Comparison of ENCODE assay signal across 20 cellular contexts in genomic region chr4:177413092-177413491, GRCh38. TPM values are rescaled to one million over a fixed set of nuclear protein-coding genes. Genes with fewer than 3 reads are reported as not detected.
A peak's percentile ranks its signal among the peaks of the same experiment; 100 is the strongest.
DNase-seq lines count a peak whose midpoint lies in the region; ATAC-seq, FAIRE-seq and TF ChIP-seq lines count a peak whose summit lies in the region.
"Had no signal": no experiment of that assay in that cellular context is flagged by ENCODE, and none has a peak within 500 bp of the region (broad histone marks: within the 10 kb centered on the region; RNA-seq: fewer than 3 reads in every experiment).

No MANE protein-coding gene starts in this region.

- peaks cover 3% of the 10 kb centered on the region for H3K36me3 Mint-ChIP-seq in progenitor cell of endocrine pancreas (ENCODE audit: insufficient read depth)
- no peaks in the 10 kb centered on the region for H3K36me3 Mint-ChIP-seq in CD4-positive, alpha-beta memory T cell
- no peaks in the 10 kb centered on the region for H3K36me3 Mint-ChIP-seq in effector memory CD8-positive, alpha-beta T cell (ENCODE audit: insufficient read depth)

- TF ChIP-seq RAD21 in liver (IDR thresholded peaks at IDR 0.05) = peak; percentile 26 to 40
- no peak for TF ChIP-seq RAD21 in HepG2 (CRISPR knock-in tag; IDR thresholded peaks at IDR 0.05)

- H3K4me3 Mint-ChIP-seq in progenitor cell of endocrine pancreas (ENCODE audit: low read depth) = no peak overlapping the region
- no peak overlapping the region for H3K4me3 Mint-ChIP-seq in CD4-positive, alpha-beta memory T cell
- no peak overlapping the region for H3K4me3 Mint-ChIP-seq in effector memory CD8-positive, alpha-beta T cell
- H3K4me3 Mint-ChIP-seq: B cell; CD4-positive, alpha-beta T cell; CD8-positive, alpha-beta memory T cell had no signal

- H3K4me3 ChIP-seq in liver (ENCODE audit: low read depth in 1 of 3, low read length in 3 of 3) (no peak overlapping the region), HepG2 (replicated peaks in 1 of 3; ENCODE audit: insufficient read depth in 1 of 3, low read depth in 2 of 3, low read length in 3 of 3) (no peak overlapping the region), right lobe of liver (no peak overlapping the region)
- no peak overlapping the region for H3K4me3 ChIP-seq in CD4-positive, alpha-beta memory T cell (ENCODE audit: low read length in 2 of 2)
- H3K4me3 ChIP-seq: A549; BLaER1 treated with 17β-estradiol and CSF1 and Interleukin-3, amounts not matched to agents 10 nM and 100 nM had no signal

- H3K36me3 ChIP-seq in liver (ENCODE audit: control insufficient read depth in 4 of 4, insufficient read depth in 3 of 4, low read depth in 1 of 4, low read length in 3 of 4) (no peaks in the 10 kb centered on the region), HepG2 (replicated peaks in 1 of 2; ENCODE audit: control insufficient read depth in 1 of 2, insufficient read depth in 2 of 2, low read length in 2 of 2) (no peaks in the 10 kb centered on the region), right lobe of liver (no peaks in the 10 kb centered on the region)
- no peaks in the 10 kb centered on the region for H3K36me3 ChIP-seq in CD4-positive, alpha-beta memory T cell (ENCODE audit: insufficient read depth, low read length)
- H3K36me3 ChIP-seq: BLaER1 treated with 17β-estradiol and CSF1 and Interleukin-3, amounts not matched to agents 10 nM and 100 nM had no signal

- no peak overlapping the region for H3K9ac ChIP-seq in liver (ENCODE audit: low read depth in 1 of 2, low read length in 2 of 2)
- H3K9ac ChIP-seq in HepG2 (ENCODE audit: insufficient read depth, low read depth, low read length) = no peak overlapping the region
- H3K9ac ChIP-seq: BLaER1 treated with 17β-estradiol and CSF1 and Interleukin-3, amounts not matched to agents 10 nM and 100 nM had no signal

- no peaks in the 10 kb centered on the region for H3K79me2 ChIP-seq in HepG2 (ENCODE audit: insufficient read depth, low read length)

- in situ Hi-C loops in HepG2 (cut with HindIII; ENCODE audit: extremely low pct_ligation_motif_present, low pct_unique_long_range_greater_than_20kb) = no loop called here

- H3K27me3 ChIP-seq in liver (ENCODE audit: control insufficient read depth in 4 of 4, insufficient read depth in 4 of 4, low read length in 3 of 4) (no peaks in the 10 kb centered on the region), HepG2 (ENCODE audit: control insufficient read depth in 1 of 2, insufficient read depth in 2 of 2, low read length in 2 of 2) (no peaks in the 10 kb centered on the region), right lobe of liver (no peaks in the 10 kb centered on the region)
- H3K27me3 ChIP-seq in CD4-positive, alpha-beta memory T cell (ENCODE audit: insufficient read depth, low read length) = no peaks in the 10 kb centered on the region
- H3K27me3 ChIP-seq: BLaER1 treated with 17β-estradiol and CSF1 and Interleukin-3, amounts not matched to agents 10 nM and 100 nM had no signal

- intact Hi-C loops in HepG2 (cut with micrococcal nuclease; ENCODE audit: unreplicated experiment) = no loop called here
- intact Hi-C loops in right lobe of liver (cut with DNase I) = no loop called here
- intact Hi-C loops in CD4-positive, alpha-beta memory T cell (cut with micrococcal nuclease) = no loop called here

- TF ChIP-seq CTCF in liver (IDR thresholded peaks at IDR 0.05; ENCODE audit: low read depth, low read length, missing input control) (no peak), HepG2 (CRISPR knock-in tag; IDR thresholded peaks at IDR 0.05) (no peak), right lobe of liver (IDR thresholded peaks at IDR 0.05) (no peak), progenitor cell of endocrine pancreas (IDR thresholded peaks at IDR 0.05; ENCODE audit: unreplicated experiment) (no peak)

- H3K9me3 Mint-ChIP-seq in progenitor cell of endocrine pancreas (ENCODE audit: low read depth) = peaks cover 35% of the 10 kb centered on the region
- peaks cover 0 to 2% (median 0%) of the 10 kb centered on the region in 8 donors for H3K9me3 Mint-ChIP-seq in CD4-positive, alpha-beta memory T cell
- H3K9me3 Mint-ChIP-seq in effector memory CD8-positive, alpha-beta T cell = no peaks in the 10 kb centered on the region
- H3K9me3 Mint-ChIP-seq: CD4-positive, alpha-beta T cell; CD8-positive, alpha-beta memory T cell had no signal

- TF ChIP-seq EP300 in HepG2 (IDR thresholded peaks at IDR 0.05; ENCODE audit: low read depth in 2 of 2, low read length in 2 of 2) = no peak
- no peak for TF ChIP-seq EP300 in HepG2 (CRISPR knock-in tag; IDR thresholded peaks at IDR 0.05; ENCODE audit: borderline replicate concordance)

- POLR2A ChIA-PET in HepG2 (lab: Yijun Ruan, JAX) = no interaction called here
- POLR2A ChIA-PET in CD4-positive, alpha-beta memory T cell (lab: Charles Lee; ENCODE audit: partially characterized antibody) = no interaction called here

- WGBS in liver = 89% methylated on average over 1 of the region's 1 CpG
- 0% methylated on average over 1 of the region's 1 CpG for WGBS in HepG2 (ENCODE audit: low lambda C conversion rate)
- WGBS in right lobe of liver (ENCODE audit: insufficient coverage, low coverage, low lambda C conversion rate, missing lambda C conversion rate) = 70% methylated on average over 1 of the region's 1 CpG

- no peak for DNase-seq in HepG2 (ENCODE audit: low spot score)
- DNase-seq in right lobe of liver = no peak
- no peak for DNase-seq in progenitor cell of endocrine pancreas (ENCODE audit: low spot score, unreplicated experiment)
- DNase-seq in CD4-positive, alpha-beta memory T cell = no peak
- DNase-seq in effector memory CD8-positive, alpha-beta T cell = no peak
- DNase-seq: AML-193; CD4-positive, alpha-beta T cell; CD8-positive, alpha-beta memory T cell; COR-L47; DMS79 treated with DMSO at 0.1 percent for 48 hours; GF-D8 had no signal

- H3K9me3 ChIP-seq in liver (ENCODE audit: control insufficient read depth in 4 of 4, low read length in 3 of 4) (no peaks in the 10 kb centered on the region), HepG2 (ENCODE audit: low read length) (no peaks in the 10 kb centered on the region), right lobe of liver (no peaks in the 10 kb centered on the region)
- H3K9me3 ChIP-seq in CD4-positive, alpha-beta memory T cell (ENCODE audit: control insufficient read depth in 1 of 2, low read length in 2 of 2) = no peaks in the 10 kb centered on the region
- H3K9me3 ChIP-seq: A549 had no signal

- CTCF ChIA-PET in HepG2 (lab: Yijun Ruan, JAX; ENCODE audit: low intra/inter-chr PET ratio, low total read pairs) = no interaction called here
- CTCF ChIA-PET in CD4-positive, alpha-beta memory T cell (lab: Charles Lee; ENCODE audit: partially characterized antibody) = no interaction called here

- no peak for FAIRE-seq in HepG2 (lab: Jason Lieb, UNC)
- FAIRE-seq: A549, D721Med, G401.6, GM12891 had no signal

- no peaks in the 10 kb centered on the region for H3K27me3 Mint-ChIP-seq in progenitor cell of endocrine pancreas
- no peaks in the 10 kb centered on the region for H3K27me3 Mint-ChIP-seq in CD4-positive, alpha-beta memory T cell
- no peaks in the 10 kb centered on the region for H3K27me3 Mint-ChIP-seq in effector memory CD8-positive, alpha-beta T cell
- H3K27me3 Mint-ChIP-seq: B cell; CD4-positive, alpha-beta T cell had no signal

- no peaks in the 10 kb centered on the region for H4K20me1 ChIP-seq in HepG2 (ENCODE audit: insufficient read depth, low read length)
- H4K20me1 ChIP-seq: BLaER1 treated with 17β-estradiol and CSF1 and Interleukin-3, amounts not matched to agents 10 nM and 100 nM had no signal

- no peak overlapping the region for H3K4me2 ChIP-seq in HepG2 (ENCODE audit: low read depth, low read length)
- H3K4me2 ChIP-seq: A549; BLaER1 treated with 17β-estradiol and CSF1 and Interleukin-3, amounts not matched to agents 10 nM and 100 nM had no signal

- H2AFZ ChIP-seq in HepG2 (ENCODE audit: low read length) = no peak overlapping the region

- BruUV-seq in HepG2 (replicated peaks; lab: Mats Ljungman, UMichigan) = no TSS peak

- ATAC-seq in HepG2 (no peak), right lobe of liver (peak; percentile 69 to 78 (median 74))
- ATAC-seq in effector memory CD8-positive, alpha-beta T cell (replicated peaks) = no peak
- ATAC-seq: A549 had no signal

- peaks cover 31% of the 10 kb centered on the region for H3K4me1 Mint-ChIP-seq in progenitor cell of endocrine pancreas (ENCODE audit: low read depth)
- peaks cover 0 to 2% (median 0%) of the 10 kb centered on the region in 4 donors for H3K4me1 Mint-ChIP-seq in CD4-positive, alpha-beta memory T cell
- H3K4me1 Mint-ChIP-seq in effector memory CD8-positive, alpha-beta T cell (ENCODE audit: low read depth in 2 of 2) = no peaks in the 10 kb centered on the region
- H3K4me1 Mint-ChIP-seq: B cell; CD8-positive, alpha-beta memory T cell had no signal

- peaks cover 4 to 16% (median 12%) of the 10 kb centered on the region in 4 donors for H3K4me1 ChIP-seq in liver (ENCODE audit: control insufficient read depth in 4 of 4, insufficient read depth in 4 of 4, low read length in 3 of 4)
- H3K4me1 ChIP-seq in HepG2 (ENCODE audit: insufficient read depth, low read length) = no peaks in the 10 kb centered on the region
- peaks cover 0 to 34% (median 11%) of the 10 kb centered on the region in 4 donors for H3K4me1 ChIP-seq in right lobe of liver
- no peaks in the 10 kb centered on the region for H3K4me1 ChIP-seq in CD4-positive, alpha-beta memory T cell (ENCODE audit: insufficient read depth, low read length)
- H3K4me1 ChIP-seq: A549; BLaER1 treated with 17β-estradiol and CSF1 and Interleukin-3, amounts not matched to agents 10 nM and 100 nM had no signal

- H3K27ac ChIP-seq in liver (ENCODE audit: low read depth in 1 of 2, low read length in 2 of 2) (peak overlapping the region in 1 of 2 donors; percentile 11), HepG2 (ENCODE audit: extremely low read length, insufficient read depth, low read length) (no peak overlapping the region), right lobe of liver (peak overlapping the region in 2 of 3 donors; percentile 2 to 52)
- no peak overlapping the region for H3K27ac ChIP-seq in CD4-positive, alpha-beta memory T cell (ENCODE audit: low read depth, low read length)
- H3K27ac ChIP-seq: 22Rv1; A549; BLaER1 treated with 17β-estradiol and CSF1 and Interleukin-3, amounts not matched to agents 10 nM and 100 nM; C4-2B had no signal

- TF ChIP-seq POLR2A in HepG2 (IDR thresholded peaks at IDR 0.05; ENCODE audit: insufficient read depth in 1 of 2, low read depth in 2 of 2, low read length in 2 of 2) (no peak), right lobe of liver (IDR thresholded peaks at IDR 0.05) (peak; percentile 13)

- H3K27ac Mint-ChIP-seq in progenitor cell of endocrine pancreas = peak overlapping the region; percentile 51
- H3K27ac Mint-ChIP-seq in CD4-positive, alpha-beta memory T cell = no peak overlapping the region
- no peak overlapping the region for H3K27ac Mint-ChIP-seq in effector memory CD8-positive, alpha-beta T cell
- H3K27ac Mint-ChIP-seq: B cell; CD4-positive, alpha-beta T cell; CD8-positive, alpha-beta memory T cell had no signal

RNA-seq across cellular contexts. Expression of gene AGA, which starts 29.1 kb away (rescaled TPM):
- total RNA-seq in liver = 10 to 100 TPM; 36.7 to 38.4 TPM
- polyA plus RNA-seq in liver = 10 to 100 TPM; 12.9 to 34.6 TPM
- 12.2 and 22.3 TPM in 2 replicates for total RNA-seq in HepG2 (2016; rRNA removed; fragmentation: Illumina TruSeq; extraction: Trizol)
- total RNA-seq in HepG2 (2016; cell fraction: cytosol; rRNA removed; fragmentation: Illumina TruSeq; extraction: Trizol; ENCODE audit: low read depth) = 2.9 and 5.1 TPM in 2 replicates
- total RNA-seq in HepG2 (2016; cell fraction: insoluble cytoplasmic fraction; rRNA removed; fragmentation: Illumina TruSeq; extraction: Trizol) = 14.5 and 23.2 TPM in 2 replicates
- 5.5 and 7.9 TPM in 2 replicates for total RNA-seq in HepG2 (2016; cell fraction: membrane; rRNA removed; fragmentation: Illumina TruSeq; extraction: Trizol)
- 13.4 and 20.8 TPM in 2 replicates for total RNA-seq in HepG2 (2016; cell fraction: nucleus; rRNA removed; fragmentation: Illumina TruSeq; extraction: Trizol)
- 21.2 and 21.9 TPM in 2 replicates for polyA plus RNA-seq in HepG2 (2011; rRNA removed)
- 17.7 and 24.9 TPM in 2 replicates for polyA plus RNA-seq in HepG2 (2011; cell fraction: cytosol; rRNA removed)
- 13.2 and 20.0 TPM in 2 replicates for polyA plus RNA-seq in HepG2 (2011; cell fraction: nucleus; rRNA removed)
- 25.3 and 27.5 TPM in 2 replicates for polyA plus RNA-seq in HepG2 (2012)
- polyA plus RNA-seq in HepG2 (2016; cell fraction: cytosol; fragmentation: Illumina TruSeq; extraction: Trizol; ENCODE audit: low read depth) = 3.2 and 3.5 TPM in 2 replicates
- 9.8 and 10.5 TPM in 2 replicates for polyA plus RNA-seq in HepG2 (2016; cell fraction: insoluble cytoplasmic fraction; fragmentation: Illumina TruSeq; extraction: Trizol; ENCODE audit: low read depth)
- 5.9 TPM in 2 replicates for polyA plus RNA-seq in HepG2 (2016; cell fraction: membrane; fragmentation: Illumina TruSeq; extraction: Trizol; ENCODE audit: low read depth)
- polyA plus RNA-seq in HepG2 (2016; cell fraction: nucleus; fragmentation: Illumina TruSeq; extraction: Trizol; ENCODE audit: insufficient read depth, low read depth) = 17.2 and 24.0 TPM in 2 replicates
- polyA minus RNA-seq in HepG2 (2011; rRNA and poly(A)+ RNA removed; ENCODE audit: low replicate concordance) = 9.0 and 18.1 TPM in 2 replicates
- 16.5 and 22.6 TPM in 2 replicates for polyA minus RNA-seq in HepG2 (2011; cell fraction: cytosol; rRNA and poly(A)+ RNA removed)
- 14.7 and 27.5 TPM in 2 replicates for polyA minus RNA-seq in HepG2 (2011; cell fraction: nucleus; rRNA and poly(A)+ RNA removed)
- 10 to 100 TPM; 15.9 to 26.8 (median 21.5) TPM for total RNA-seq in right lobe of liver
- total RNA-seq in progenitor cell of endocrine pancreas = 17.2 and 20.5 TPM in 2 replicates
- 10 to 100 TPM; 23.2 to 27.3 TPM for total RNA-seq in CD4-positive, alpha-beta memory T cell
- 10 to 100 TPM; 32.1 to 34.2 TPM for polyA plus RNA-seq in CD4-positive, alpha-beta memory T cell

Comparison
In these comparisons a context has a peak if more than half of its experiments do, and no peak if none do; other contexts are left out.
1. H3K27ac ChIP-seq: peak in right lobe of liver (2 of 3); none in HepG2 (single experiment) and CD4-positive, alpha-beta memory T cell (single experiment).
2. ATAC-seq: peak in right lobe of liver (4 of 4); none in HepG2 (single experiment) and effector memory CD8-positive, alpha-beta T cell (single experiment).